ENCODE assay signal across 8 cellular contexts in the genomic region with DNA sequence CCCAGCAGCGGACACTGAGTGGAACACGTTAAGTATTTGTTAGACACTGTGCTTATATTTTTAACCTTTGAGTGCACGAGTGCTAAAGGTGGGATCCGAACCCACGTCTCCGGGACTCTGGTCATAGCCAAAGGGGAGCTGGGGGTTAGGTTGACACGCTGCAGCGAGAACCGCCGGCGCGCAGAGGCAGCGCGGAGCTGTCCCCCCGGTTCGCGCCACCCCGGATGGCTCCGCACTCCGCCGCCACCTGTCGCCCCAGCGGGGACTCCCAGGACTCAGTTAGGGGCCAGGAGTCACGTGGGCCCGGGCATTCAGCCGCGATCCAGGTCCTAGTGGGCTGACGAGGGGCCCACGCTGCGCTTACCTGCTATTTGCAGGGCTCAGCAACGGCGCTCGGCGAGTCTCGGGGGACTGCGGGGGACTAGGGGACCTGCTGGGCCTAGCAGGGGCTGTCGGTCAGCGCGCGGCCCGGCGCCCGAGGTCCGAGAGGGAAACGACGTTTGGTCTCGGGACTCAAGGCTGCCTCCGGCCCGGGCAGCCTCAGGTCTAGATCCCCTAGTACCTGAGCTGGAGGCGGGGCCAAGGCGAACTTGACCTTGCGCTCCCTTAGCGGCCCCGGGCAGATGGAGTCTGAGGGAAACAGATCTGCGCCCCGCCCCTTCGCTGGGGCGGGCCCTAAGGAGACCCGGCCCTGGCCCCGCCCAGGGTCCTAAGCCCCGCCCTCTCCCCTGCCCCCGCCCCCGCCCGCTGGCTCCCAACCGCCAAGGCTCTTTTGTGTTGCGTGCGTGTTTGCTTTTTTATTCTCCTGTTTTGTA. TPM values are rescaled to one million over a fixed set of nuclear protein-coding genes. Genes with fewer than 3 reads are reported as not detected.
DNase-seq lines count a peak whose midpoint lies in the region; ATAC-seq, FAIRE-seq and TF ChIP-seq lines count a peak whose summit lies in the region.

A gene (minus strand): TSS at position 632 of the 815 bp plus-strand sequence. CDS start 50,248 bp downstream, outside the sequence.

- H3K9me3 ChIP-seq in A549 (no peaks in the 10 kb centered on the region), endodermal cell (ENCODE audit: control insufficient read depth, low read length) (no peaks in the 10 kb centered on the region), mesodermal cell (ENCODE audit: control insufficient read depth, low read length) (no peaks in the 10 kb centered on the region)

- no peaks in the 10 kb centered on the region for H3K4me1 ChIP-seq in A549
- no peaks in the 10 kb centered on the region for H3K4me1 ChIP-seq in endodermal cell (ENCODE audit: control insufficient read depth, insufficient read depth, low read length)
- H3K4me1 ChIP-seq in mesodermal cell (ENCODE audit: control insufficient read depth, insufficient read depth, low read length, poor library complexity, severe bottlenecking), result no peaks in the 10 kb centered on the region

- peaks cover 25% of the 10 kb centered on the region for H3K27me3 Mint-ChIP-seq in activated CD8-positive, alpha-beta memory T cell treated with anti-CD3 and anti-CD28 coated beads, Interleukin-2, amount 10 ng/mL, durations not matched to agents 7 days and 5 days
- peaks cover 44% of the 10 kb centered on the region for H3K27me3 Mint-ChIP-seq in endodermal cell (ENCODE audit: insufficient read depth)

- ATAC-seq in A549 (peak; percentile 95 to 100), GM18868 (IDR thresholded peaks at IDR 0.05; ENCODE audit: unreplicated experiment) (peak; percentile 97), HG03135 (IDR thresholded peaks at IDR 0.05; ENCODE audit: unreplicated experiment) (peak; percentile 99)
- peak; percentile 99 for ATAC-seq in activated CD8-positive, alpha-beta memory T cell treated with anti-CD3 and anti-CD28 coated beads, Interleukin-2, amount 10 ng/mL, durations not matched to agents 7 days and 5 days

- H3K9ac ChIP-seq in endodermal cell (ENCODE audit: extremely low read depth, low read length, poor library complexity, severe bottlenecking), result no peak within 1 kb of the TSS

- H3K4me3 ChIP-seq in A549 (peak within 1 kb of the TSS; percentile 65), endodermal cell (ENCODE audit: low read length) (peak within 1 kb of the TSS; percentile 79), mesodermal cell (ENCODE audit: extremely low read depth, insufficient read depth, low read length, poor library complexity, severe bottlenecking) (peak within 1 kb of the TSS; percentile 41)

- no peak within 1 kb of the TSS for H3K27ac Mint-ChIP-seq in activated CD8-positive, alpha-beta memory T cell treated with anti-CD3 and anti-CD28 coated beads, Interleukin-2, amount 10 ng/mL, durations not matched to agents 7 days and 5 days
- no peak within 1 kb of the TSS for H3K27ac Mint-ChIP-seq in endodermal cell

- DNase-seq in A549 (ENCODE audit: low read depth in 1 of 2, low spot score in 1 of 2), result peak; percentile 47 to 73
- peak; percentile 54 to 90 for DNase-seq in NCI-H446 (lab: John Stamatoyannopoulos, UW)
- peak; percentile 78 for DNase-seq in activated CD8-positive, alpha-beta memory T cell treated with anti-CD3 and anti-CD28 coated beads, Interleukin-2, amount 10 ng/mL, durations not matched to agents 7 days and 5 days
- peak; percentile 98 for DNase-seq in endodermal cell
- DNase-seq in stimulated activated CD8-positive, alpha-beta memory T cell treated with anti-CD3 and anti-CD28 coated beads, Interleukin-12 subunit alpha, Interleukin-12 subunit beta, amount 100 ng/mL, for 4 hours (ENCODE audit: low read depth), result peak; percentile 68

- FAIRE-seq in A549 (lab: Jason Lieb, UNC), result no peak

- peaks cover 5% of the 10 kb centered on the region for H3K4me1 Mint-ChIP-seq in activated CD8-positive, alpha-beta memory T cell treated with anti-CD3 and anti-CD28 coated beads, Interleukin-2, amount 10 ng/mL, durations not matched to agents 7 days and 5 days
- H3K4me1 Mint-ChIP-seq in endodermal cell, result peaks cover 5% of the 10 kb centered on the region

- no peak for TF ChIP-seq POLR2A in A549 (IDR thresholded peaks at IDR 0.05; ENCODE audit: low read length)

- TF ChIP-seq RAD21 in A549 (conservative IDR thresholded peaks at IDR 0.05 in 1 of 2, IDR thresholded peaks at IDR 0.05 in 1 of 2), result no peak

- TF ChIP-seq EP300 in A549 (IDR thresholded peaks at IDR 0.05), result no peak

- no peak for TF ChIP-seq CTCF in A549 (IDR thresholded peaks at IDR 0.05)
- TF ChIP-seq CTCF in endodermal cell (conservative IDR thresholded peaks at IDR 0.05), result no peak

- H3K4me3 Mint-ChIP-seq in activated CD8-positive, alpha-beta memory T cell treated with anti-CD3 and anti-CD28 coated beads, Interleukin-2, amount 10 ng/mL, durations not matched to agents 7 days and 5 days, result peak within 1 kb of the TSS; percentile 69
- peak within 1 kb of the TSS; percentile 57 for H3K4me3 Mint-ChIP-seq in endodermal cell

- H3K27ac ChIP-seq in A549 (peak within 1 kb of the TSS; percentile 64 to 76; a peak in 5 of 6 replicates), endodermal cell (ENCODE audit: low read depth, low read length) (no peak within 1 kb of the TSS), mesodermal cell (ENCODE audit: low read depth, low read length, severe bottlenecking) (no peak within 1 kb of the TSS)

- peak within 1 kb of the TSS; percentile 70 for H3K4me2 ChIP-seq in A549

- H3K36me3 ChIP-seq in endodermal cell (ENCODE audit: control insufficient read depth, insufficient read depth, low read length) (no peaks in the 10 kb centered on the region), mesodermal cell (ENCODE audit: control insufficient read depth, insufficient read depth, low read length) (no peaks in the 10 kb centered on the region)

- no peaks in the 10 kb centered on the region for H3K36me3 Mint-ChIP-seq in activated CD8-positive, alpha-beta memory T cell treated with anti-CD3 and anti-CD28 coated beads, Interleukin-2, amount 10 ng/mL, durations not matched to agents 7 days and 5 days
- no peaks in the 10 kb centered on the region for H3K36me3 Mint-ChIP-seq in endodermal cell (ENCODE audit: low read depth)

- H3K27me3 ChIP-seq in endodermal cell (ENCODE audit: control insufficient read depth, insufficient read depth, low read length, poor library complexity, severe bottlenecking), result peaks cover 46% of the 10 kb centered on the region

- no peaks in the 10 kb centered on the region for H3K9me3 Mint-ChIP-seq in activated CD8-positive, alpha-beta memory T cell treated with anti-CD3 and anti-CD28 coated beads, Interleukin-2, amount 10 ng/mL, durations not matched to agents 7 days and 5 days (ENCODE audit: low read depth)
- H3K9me3 Mint-ChIP-seq in endodermal cell, result no peaks in the 10 kb centered on the region

- POLR2A ChIA-PET in A549 (lab: Yijun Ruan, JAX), result no interaction called here

- CTCF ChIA-PET in A549 (lab: Yijun Ruan, JAX), result interaction anchor here (0.7 to 1.1 kb wide), 2 partner anchors 41 to 282 kb away, joined by 3 read pairs; no protein-coding TSS in a partner anchor
- CTCF ChIA-PET in activated CD8-positive, alpha-beta memory T cell treated with anti-CD3 and anti-CD28 coated beads, Interleukin-2, amount 10 ng/mL, durations not matched to agents 7 days and 5 days (lab: Charles Lee), result interaction anchor here (1.0 kb wide), 1 partner anchor 249 kb away, joined by 3 read pairs; no protein-coding TSS in a partner anchor

- 11% methylated on average over 11 of the region's 67 CpGs for WGBS in A549 (ENCODE audit: missing lambda C conversion rate)
- WGBS in endodermal cell (ENCODE audit: insufficient coverage in 1 of 2, insufficient read length in 1 of 2), 2 experiments, result 8 to 13% methylated on average over 34 to 61 of the region's 67 CpGs
- 7 to 14% methylated on average over 20 to 50 of the region's 67 CpGs for WGBS in mesodermal cell (ENCODE audit: insufficient coverage in 2 of 2), 2 experiments

TF ChIP-seq in A549, 52 proteins besides CTCF, POLR2A, EP300 and RAD21:
- TF ChIP-seq PHF8 (IDR thresholded peaks at IDR 0.05; ENCODE audit: borderline replicate concordance, low read depth), result peak; percentile 69; the same call in 1 of the 2 replicates
- TF ChIP-seq, protein P1, sequence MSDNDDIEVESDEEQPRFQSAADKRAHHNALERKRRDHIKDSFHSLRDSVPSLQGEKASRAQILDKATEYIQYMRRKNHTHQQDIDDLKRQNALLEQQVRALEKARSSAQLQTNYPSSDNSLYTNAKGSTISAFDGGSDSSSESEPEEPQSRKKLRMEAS (IDR thresholded peaks at IDR 0.05), result peak; percentile 44; the same call in 1 of the 2 replicates
- TF ChIP-seq RCOR1 (IDR thresholded peaks at IDR 0.05; ENCODE audit: low read depth, low read length), result no peak
- TF ChIP-seq, protein P2, sequence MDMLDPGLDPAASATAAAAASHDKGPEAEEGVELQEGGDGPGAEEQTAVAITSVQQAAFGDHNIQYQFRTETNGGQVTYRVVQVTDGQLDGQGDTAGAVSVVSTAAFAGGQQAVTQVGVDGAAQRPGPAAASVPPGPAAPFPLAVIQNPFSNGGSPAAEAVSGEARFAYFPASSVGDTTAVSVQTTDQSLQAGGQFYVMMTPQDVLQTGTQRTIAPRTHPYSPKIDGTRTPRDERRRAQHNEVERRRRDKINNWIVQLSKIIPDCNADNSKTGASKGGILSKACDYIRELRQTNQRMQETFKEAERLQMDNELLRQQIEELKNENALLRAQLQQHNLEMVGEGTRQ (IDR thresholded peaks at IDR 0.05), result peak; percentile 70
- TF ChIP-seq, protein P3, sequence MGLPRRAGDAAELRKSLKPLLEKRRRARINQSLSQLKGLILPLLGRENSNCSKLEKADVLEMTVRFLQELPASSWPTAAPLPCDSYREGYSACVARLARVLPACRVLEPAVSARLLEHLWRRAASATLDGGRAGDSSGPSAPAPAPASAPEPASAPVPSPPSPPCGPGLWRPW (IDR thresholded peaks at IDR 0.05), result no peak

RNA-seq across cellular contexts. Expression of the gene that starts here (rescaled TPM):
- polyA plus RNA-seq in A549 (2011; rRNA removed) (2.6 and 2.9 TPM in 2 replicates), A549 (2017; fragmentation: RNase III; extraction: RNeasy Plus Mini Kit Qiagen cat#74134 plus additional on column Dnase treatment) (1.2 to 1.4 TPM (median 1.2 TPM) in 3 replicates)
- polyA plus RNA-seq in A549 (2012; cell fraction: cytosol; rRNA removed), result 2.4 and 2.5 TPM in 2 replicates
- polyA plus RNA-seq in A549 (2012; cell fraction: nucleus; rRNA removed), result 1.8 and 3.0 TPM in 2 replicates
- polyA minus RNA-seq in A549 (2011; rRNA and poly(A)+ RNA removed), result 2.7 and 5.4 TPM in 2 replicates
- total RNA-seq in activated CD8-positive, alpha-beta memory T cell treated with anti-CD3 and anti-CD28 coated beads, Interleukin-2, amount 10 ng/mL, durations not matched to agents 7 days and 5 days, result under 1 TPM; 0.55 to 0.80 TPM
- 1 to 10 TPM; 1.2 to 1.6 TPM for total RNA-seq in endodermal cell
- polyA plus RNA-seq in endodermal cell (2013, experiment 1 of 2), result 2.9 TPM
- 2.3 TPM for polyA plus RNA-seq in endodermal cell (2013, experiment 2 of 2)
- polyA plus RNA-seq in mesodermal cell (2013, experiment 1 of 2), result 0.77 TPM
- polyA plus RNA-seq in mesodermal cell (2013, experiment 2 of 2), result 0.76 TPM

Comparison
In these comparisons a context has a peak if more than half of its experiments do, and no peak if none do; other contexts are left out.
1. Peak in DNase-seq and ATAC-seq in activated CD8-positive, alpha-beta memory T cell treated with anti-CD3 and anti-CD28 coated beads, Interleukin-2, amount 10 ng/mL, durations not matched to agents 7 days and 5 days; RNA of the gene not detected or under 1 TPM.
2. H3K27ac ChIP-seq: peak in A549 (2 of 2); none in endodermal cell (single experiment) and mesodermal cell (single experiment).
3. Peak in every context shown above with its lines, with median percentiles within 50 percentile points of each other: ATAC-seq, DNase-seq and H3K4me3 ChIP-seq.